ENCODE assay signal across 8 cellular contexts in genomic region chr17:2511462-2512369, GRCh38. TPM values are rescaled to one million over a fixed set of nuclear protein-coding genes. Genes with fewer than 3 reads are reported as not detected.
DNase-seq lines count a peak whose midpoint lies in the region; ATAC-seq and TF ChIP-seq lines count a peak whose summit lies in the region.

METTL16 (minus strand) TSS chr17:2511888; CDS start chr17:2502331, 9,557 bp downstream.

- WGBS in right cardiac atrium = under 1% methylated on average over 49 of the region's 49 CpGs

- H3K9me3 ChIP-seq in right cardiac atrium (ENCODE audit: control insufficient read depth, low read length) (no peaks in the 10 kb centered on the region), uterus (no peaks in the 10 kb centered on the region)

- TF ChIP-seq POLR2A in GM18505 (IDR thresholded peaks at IDR 0.05; ENCODE audit: borderline replicate concordance, extremely low read depth, insufficient read depth, insufficient read length) (peak; percentile 90), uterus (IDR thresholded peaks at IDR 0.05) (peak; percentile 69)

- H3K4me3 ChIP-seq in right cardiac atrium (ENCODE audit: low read length) (peak within 1 kb of the TSS; percentile 73), uterus (peak within 1 kb of the TSS; percentile 48 to 84)

- no peak for TF ChIP-seq CTCF in uterus (IDR thresholded peaks at IDR 0.05)

- no peaks in the 10 kb centered on the region for H3K36me3 ChIP-seq in uterus

- peaks cover 3% of the 10 kb centered on the region for H3K4me1 ChIP-seq in right cardiac atrium (ENCODE audit: control insufficient read depth, insufficient read depth, low read length)
- peaks cover 2 to 14% of the 10 kb centered on the region in 2 donors for H3K4me1 ChIP-seq in uterus

- H3K27ac ChIP-seq in right cardiac atrium (ENCODE audit: low read length) (peak within 1 kb of the TSS; percentile 97), uterus (peak within 1 kb of the TSS; percentile 84 to 94)

- intact Hi-C loops in right cardiac atrium (cut with DNase I) = no loop called here
- intact Hi-C loops in uterus (cut with DNase I; ENCODE audit: low total_unique reads) = no loop called here

- DNase-seq in NCI-H187 treated with DMSO at 0.1 percent for 48 hours (lab: John Stamatoyannopoulos, UW) (peak; percentile 90), T-helper 2 cell (peak; percentile 87 to 98 (median 96)), anterior cingulate cortex (lab: John Stamatoyannopoulos, UW) (peak; percentile 70 to 98 (median 91)), right cardiac atrium (peak; percentile 98 to 100 (median 98)), pulmonary artery endothelial cell (ENCODE audit: low read depth, low spot score) (peak; percentile 98), uterus (peak; percentile 94 to 98)

- peak; percentile 87 for ATAC-seq in GM18505 (IDR thresholded peaks at IDR 0.05; ENCODE audit: unreplicated experiment)
- ATAC-seq in HG02970 (IDR thresholded peaks at IDR 0.05; ENCODE audit: low FRiP score, unreplicated experiment) = peak; percentile 90
- peak; percentile 100 for ATAC-seq in right cardiac atrium

- no peaks in the 10 kb centered on the region for H3K27me3 ChIP-seq in right cardiac atrium (ENCODE audit: control insufficient read depth, insufficient read depth)
- H3K27me3 ChIP-seq in uterus = no peaks in the 10 kb centered on the region

RNA-seq across cellular contexts. Expression of gene METTL16, which starts in this region (rescaled TPM):
- total RNA-seq in right cardiac atrium = 10 to 100 TPM; 22.6 to 26.5 (median 23.6) TPM
- 17.7 TPM for polyA plus RNA-seq in right cardiac atrium
- total RNA-seq in pulmonary artery endothelial cell = 12.7 and 18.1 TPM in 2 replicates
- 100 to 1,000 TPM in 1 of 4 donors, 10 to 100 TPM in 3; 25.1 to 118 (median 49.3) TPM for total RNA-seq in uterus

Comparison
In these comparisons a context has a peak if more than half of its experiments do, and no peak if none do; other contexts are left out.
1. Peak in every context shown above with its lines: DNase-seq, ATAC-seq, H3K4me3 ChIP-seq and H3K27ac ChIP-seq.